In the genomic region with DNA sequence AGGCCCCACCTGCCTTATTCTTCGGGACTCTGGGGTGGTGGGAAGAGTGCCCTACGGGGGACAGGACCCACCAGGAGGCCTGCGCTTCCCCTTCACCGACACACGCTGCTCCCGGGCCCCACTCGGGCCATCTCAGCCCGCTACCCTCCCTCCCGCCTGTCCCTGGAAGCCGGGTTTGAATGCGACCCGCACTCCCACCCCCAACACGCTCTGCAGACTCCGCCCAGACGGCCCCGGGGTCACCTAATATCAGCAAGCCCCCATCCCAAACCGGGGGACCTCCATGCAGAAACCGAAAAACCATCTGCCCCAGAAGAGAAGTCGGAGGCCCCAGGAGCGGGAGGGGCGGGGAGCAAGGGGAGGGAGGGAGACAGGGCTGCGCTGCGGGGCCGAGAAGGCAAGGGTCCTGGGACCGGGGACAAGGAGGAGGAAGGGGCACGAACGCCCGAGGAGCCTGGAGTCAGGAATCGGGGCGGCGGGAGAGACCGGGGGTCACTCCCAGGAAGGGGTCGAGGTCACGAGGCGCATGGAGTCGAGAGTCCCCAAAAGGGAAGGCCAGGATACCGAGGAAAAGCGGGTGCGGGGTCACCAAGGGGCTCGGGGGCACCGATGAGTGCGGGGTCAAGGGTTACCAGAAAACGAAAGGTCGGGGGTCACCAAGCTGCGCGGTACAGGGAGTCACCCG, we compare ENCODE assay signal across 8 cellular contexts. TPM values are rescaled to one million over a fixed set of nuclear protein-coding genes. Genes with fewer than 3 reads are reported as not detected.
A peak's percentile ranks its signal among the peaks of the same experiment; 100 is the strongest.
DNase-seq lines count a peak whose midpoint lies in the region; ATAC-seq and TF ChIP-seq lines count a peak whose summit lies in the region.

No MANE protein-coding gene starts in this region.

- peak overlapping the region; percentile 61 for H2AFZ ChIP-seq in DND-41 (ENCODE audit: low read depth, low read length)
- no peak overlapping the region for H2AFZ ChIP-seq in OCI-LY1 (ENCODE audit: low read length)

- H3K79me2 ChIP-seq in DND-41 (ENCODE audit: insufficient read depth, low read length): peaks cover 60% of the 10 kb centered on the region
- H3K79me2 ChIP-seq in OCI-LY1 (ENCODE audit: insufficient read depth, low read length): no peaks in the 10 kb centered on the region

- H3K36me3 Mint-ChIP-seq in central memory CD8-positive, alpha-beta T cell (ENCODE audit: insufficient read depth): peaks cover 24% of the 10 kb centered on the region
- peaks cover 8% of the 10 kb centered on the region for H3K36me3 Mint-ChIP-seq in type B pancreatic cell

- ATAC-seq in DND-41 (ENCODE audit: insufficient read depth, low read depth): peak; percentile 39; the same call in 1 of the 3 replicates
- ATAC-seq in central memory CD8-positive, alpha-beta T cell (replicated peaks; ENCODE audit: extremely low read depth, poor library complexity, severe bottlenecking): peak; percentile 39
- ATAC-seq in lung (ENCODE audit: insufficient read depth, low FRiP score): no peak
- ATAC-seq in GM19395 (IDR thresholded peaks at IDR 0.05; ENCODE audit: unreplicated experiment): no peak

- H3K36me3 ChIP-seq in DND-41 (ENCODE audit: insufficient read depth, low read length) (peaks cover 8% of the 10 kb centered on the region), OCI-LY1 (ENCODE audit: insufficient read depth, low read length) (no peaks in the 10 kb centered on the region), lung (ENCODE audit: control insufficient read depth in 2 of 2, insufficient read depth in 2 of 2, low read length in 2 of 2) (peaks cover 0 to 4% of the 10 kb centered on the region in 2 donors)

- peak overlapping the region; percentile 45 to 75 for H3K4me3 ChIP-seq in DND-41 (ENCODE audit: low read depth in 1 of 2, low read length in 2 of 2)
- peak overlapping the region; percentile 97 for H3K4me3 ChIP-seq in OCI-LY1 (ENCODE audit: low read depth, low read length, poor library complexity, severe bottlenecking)
- peak overlapping the region; percentile 79 for H3K4me3 ChIP-seq in lung

- H3K27ac ChIP-seq in DND-41 (ENCODE audit: low read length) (peak overlapping the region; percentile 81), OCI-LY1 (ENCODE audit: low read depth, low read length, poor library complexity, severe bottlenecking) (peak overlapping the region; percentile 44), lung (ENCODE audit: low read depth in 1 of 2, low read length in 1 of 2) (peak overlapping the region; percentile 75 to 96)

- peak; percentile 27 for DNase-seq in DND-41
- no peak for DNase-seq in central memory CD8-positive, alpha-beta T cell (ENCODE audit: low spot score in 2 of 2)
- no peak for DNase-seq in lung (ENCODE audit: low spot score)
- DNase-seq in type B pancreatic cell (ENCODE audit: extremely low spot score, unreplicated experiment): no peak
- DNase-seq in stimulated activated naive CD4-positive, alpha-beta T cell treated with Interleukin-2 at 50 U/mL for 16 hours (lab: John Stamatoyannopoulos, UW): no peak
- no peak for DNase-seq in A172 (ENCODE audit: low spot score)

- 1% methylated on average over 46 to 47 of the region's 47 CpGs for WGBS in lung, 2 donors

- peak overlapping the region; percentile 85 for H3K4me3 Mint-ChIP-seq in central memory CD8-positive, alpha-beta T cell
- H3K4me3 Mint-ChIP-seq in type B pancreatic cell: peak overlapping the region; percentile 88

- H3K27me3 ChIP-seq in DND-41 (ENCODE audit: insufficient read depth, low read length, poor library complexity) (no peaks in the 10 kb centered on the region), OCI-LY1 (ENCODE audit: insufficient read depth, low read length) (0 out of 2 replicates have a peak, but pooled peaks cover 4% of the 10 kb centered on the region), lung (ENCODE audit: control insufficient read depth, insufficient read depth) (no peaks in the 10 kb centered on the region)

- H3K9ac ChIP-seq in DND-41 (ENCODE audit: low read depth, low read length) (peak overlapping the region; percentile 75), OCI-LY1 (ENCODE audit: low read length) (peak overlapping the region; percentile 97)

- no peak for TF ChIP-seq CTCF in DND-41 (IDR thresholded peaks at IDR 0.05; ENCODE audit: borderline replicate concordance, extremely low read depth, low read length, poor library complexity, severe bottlenecking)
- no peak for TF ChIP-seq CTCF in OCI-LY1 (IDR thresholded peaks at IDR 0.05; ENCODE audit: low read length)
- TF ChIP-seq CTCF in lung (IDR thresholded peaks at IDR 0.05; ENCODE audit: control extremely low read depth, extremely low read depth): no peak
- TF ChIP-seq CTCF in type B pancreatic cell (conservative IDR thresholded peaks at IDR 0.05): no peak

- H3K9me2 ChIP-seq in OCI-LY1 (ENCODE audit: low read depth, low read length): no peaks in the 10 kb centered on the region

- H3K4me1 ChIP-seq in DND-41 (ENCODE audit: insufficient read depth, low read length) (peaks cover 39% of the 10 kb centered on the region), OCI-LY1 (ENCODE audit: insufficient read depth, low read length, severe bottlenecking) (peaks cover 19% of the 10 kb centered on the region), lung (ENCODE audit: control insufficient read depth in 2 of 2, insufficient read depth in 2 of 2, low read length in 2 of 2) (peaks cover 0 to 32% of the 10 kb centered on the region in 2 donors)

- H3K9me3 ChIP-seq in DND-41 (ENCODE audit: insufficient read depth, low read length, severe bottlenecking) (no peaks in the 10 kb centered on the region), OCI-LY1 (ENCODE audit: low read length) (no peaks in the 10 kb centered on the region), lung (ENCODE audit: control insufficient read depth in 2 of 2, insufficient read depth in 1 of 2, low read length in 1 of 2) (no peaks in the 10 kb centered on the region)

- H3K27ac Mint-ChIP-seq in central memory CD8-positive, alpha-beta T cell (ENCODE audit: low read depth): peak overlapping the region; percentile 95
- peak overlapping the region; percentile 85 for H3K27ac Mint-ChIP-seq in type B pancreatic cell

- H4K20me1 ChIP-seq in DND-41 (ENCODE audit: insufficient read depth, low read length): peaks cover 23% of the 10 kb centered on the region
- no peaks in the 10 kb centered on the region for H4K20me1 ChIP-seq in OCI-LY1 (ENCODE audit: insufficient read depth, low read length)

- H3F3A ChIP-seq in OCI-LY1 (ENCODE audit: insufficient read depth, low read length): no peaks in the 10 kb centered on the region

- H3K4me2 ChIP-seq in DND-41 (ENCODE audit: insufficient read depth, low read length): peak overlapping the region; percentile 89
- H3K4me2 ChIP-seq in OCI-LY1 (ENCODE audit: low read length): peak overlapping the region; percentile 93

- peaks cover 33% of the 10 kb centered on the region for H3K4me1 Mint-ChIP-seq in central memory CD8-positive, alpha-beta T cell
- H3K4me1 Mint-ChIP-seq in type B pancreatic cell (ENCODE audit: unreplicated experiment): peaks cover 33% of the 10 kb centered on the region

- no peaks in the 10 kb centered on the region for H3K27me3 Mint-ChIP-seq in central memory CD8-positive, alpha-beta T cell
- H3K27me3 Mint-ChIP-seq in type B pancreatic cell: no peaks in the 10 kb centered on the region

- H3K9me3 Mint-ChIP-seq in central memory CD8-positive, alpha-beta T cell: no peaks in the 10 kb centered on the region
- no peaks in the 10 kb centered on the region for H3K9me3 Mint-ChIP-seq in type B pancreatic cell

RNA-seq across cellular contexts. Expression of gene SBNO2, which starts 0.8 kb away (rescaled TPM):
- total RNA-seq in lung: 100 to 1,000 TPM in 1 of 2 donors, 10 to 100 TPM in 1; 45.6 to 128 TPM
- 100 to 1,000 TPM in 1 of 2 donors, 10 to 100 TPM in 1; 63.3 to 155 TPM for polyA plus RNA-seq in lung
- 45.5 and 60.7 TPM in 2 replicates for total RNA-seq in type B pancreatic cell (ENCODE audit: low replicate concordance)
- 37.0 and 51.1 TPM in 2 replicates for total RNA-seq in A172 (2014; rRNA removed; shearing (Covaris generic))

RNA-seq across cellular contexts. Expression of gene STK11, which starts 32.3 kb away (rescaled TPM):
- total RNA-seq in lung (10 to 100 TPM; 51.0 to 58.3 TPM), type B pancreatic cell (ENCODE audit: low replicate concordance) (59.9 and 64.8 TPM in 2 replicates)
- polyA plus RNA-seq in lung: 10 to 100 TPM; 43.1 to 59.8 TPM
- 87.8 and 98.9 TPM in 2 replicates for total RNA-seq in A172 (2014; rRNA removed; shearing (Covaris generic))

Comparison
In these comparisons a context has a peak if more than half of its experiments do, and no peak if none do; other contexts are left out.
1. ATAC-seq: peak in DND-41 (single experiment) and central memory CD8-positive, alpha-beta T cell (single experiment); none in lung (single experiment) and GM19395 (single experiment).
2. Peak in every context shown above with its lines, with median percentiles within 50 percentile points of each other: H3K27ac ChIP-seq and H3K4me3 ChIP-seq.